Comparison of ENCODE assay signal across 34 cellular contexts in genomic region chr13:54394908-54395307, GRCh38.
"Had no signal": no experiment of that assay in that cellular context is flagged by ENCODE, and none has a peak within 500 bp of the region (broad histone marks: within the 10 kb centered on the region; RNA-seq: fewer than 3 reads in every experiment).

No MANE protein-coding gene starts in this region.

- ATAC-seq: activated CD8-positive, alpha-beta T cell treated with anti-CD3 and anti-CD28 coated beads for 36 hours; activated naive CD4-positive, alpha-beta T cell treated with anti-CD3 and anti-CD28 coated beads, Interleukin-2, amount 50 U/mL, for 72 hours; activated T-cell treated with anti-CD3 and anti-CD28 coated beads, Interleukin-2, amount 50 U/mL, for 4 hours; activated T-cell treated with anti-CD3 and anti-CD28 coated beads, Interleukin-2, amount 50 U/mL, for 72 hours; activated T-helper 17 cell treated with anti-CD3 and anti-CD28 coated beads, Interleukin-2, amount 50 U/mL, for 72 hours; body of pancreas had no signal

- H3K4me3 ChIP-seq: adrenal gland, body of pancreas, breast epithelium had no signal

- H3K4me1 ChIP-seq: adrenal gland, body of pancreas, breast epithelium had no signal

- H3K27me3 ChIP-seq: adrenal gland, body of pancreas, brain microvascular endothelial cell, breast epithelium had no signal

- DNase-seq: activated B cell treated with CpG ODN at 0.5 μM for 24 hours; activated CD4-positive, alpha-beta memory T cell treated with anti-CD3 and anti-CD28 coated beads for 36 hours; activated CD4-positive, alpha-beta T cell treated with anti-CD3 and anti-CD28 coated beads for 4 hours; activated CD4-positive, alpha-beta T cell treated with anti-CD3 and anti-CD28 coated beads, Interleukin-2, amount 10 ng/mL, durations not matched to agents 24 days and 14 days; activated CD4-positive, alpha-beta T cell treated with anti-CD3 and anti-CD28 coated beads, Interleukin-2, amount 50 U/mL, for 1 hour; activated CD4-positive, alpha-beta T cell treated with anti-CD3 and anti-CD28 coated beads, Interleukin-2, amount 50 U/mL, for 4 hours; activated CD4-positive, CD25-positive, alpha-beta regulatory T cell treated with anti-CD3 and anti-CD28 coated beads, Interleukin-2, amount 50 U/mL, for 72 hours; activated CD8-positive, alpha-beta memory T cell treated with anti-CD3 and anti-CD28 coated beads, Interleukin-2, amount 50 U/mL, for 4 hours; activated CD8-positive, alpha-beta T cell treated with anti-CD3 and anti-CD28 coated beads for 36 hours; activated effector memory CD4-positive, alpha-beta T cell treated with anti-CD3 and anti-CD28 coated beads, Interleukin-2, amount 50 U/mL, for 16 hours; activated gamma-delta T cell treated with Interleukin-2 at 50 U/mL for 16 hours; activated naive CD4-positive, alpha-beta T cell; activated naive CD4-positive, alpha-beta T cell treated with anti-CD3 and anti-CD28 coated beads for 36 hours; activated naive CD4-positive, alpha-beta T cell treated with anti-CD3 and anti-CD28 coated beads, Interleukin-2, amount 50 U/mL, for 16 hours; activated naive CD8-positive, alpha-beta T cell treated with anti-CD3 and anti-CD28 coated beads for 36 hours; activated T-cell treated with anti-CD3 and anti-CD28 coated beads for 4 hours; activated T-cell treated with anti-CD3 and anti-CD28 coated beads, Interleukin-2, amount 50 U/mL, for 1 hour; activated T-cell treated with anti-CD3 and anti-CD28 coated beads, Interleukin-2, amount 50 U/mL, for 4 hours; activated T-cell treated with anti-CD3 and anti-CD28 coated beads, Interleukin-2, amount 50 U/mL, for 72 hours; amniotic stem cell; aorta; body of pancreas; brain microvascular endothelial cell; central memory CD4-positive, alpha-beta T cell; T-helper 1 cell; T-helper 2 cell; T-helper 9 cell had no signal

- H3K27ac ChIP-seq: adrenal gland, body of pancreas, brain microvascular endothelial cell, breast epithelium, VCaP had no signal

- H3K36me3 ChIP-seq: adrenal gland, brain microvascular endothelial cell, breast epithelium had no signal

- FAIRE-seq: astrocyte, TTC549 had no signal

- H3K9me3 ChIP-seq: adrenal gland, body of pancreas, breast epithelium had no signal
